In the genomic region with DNA sequence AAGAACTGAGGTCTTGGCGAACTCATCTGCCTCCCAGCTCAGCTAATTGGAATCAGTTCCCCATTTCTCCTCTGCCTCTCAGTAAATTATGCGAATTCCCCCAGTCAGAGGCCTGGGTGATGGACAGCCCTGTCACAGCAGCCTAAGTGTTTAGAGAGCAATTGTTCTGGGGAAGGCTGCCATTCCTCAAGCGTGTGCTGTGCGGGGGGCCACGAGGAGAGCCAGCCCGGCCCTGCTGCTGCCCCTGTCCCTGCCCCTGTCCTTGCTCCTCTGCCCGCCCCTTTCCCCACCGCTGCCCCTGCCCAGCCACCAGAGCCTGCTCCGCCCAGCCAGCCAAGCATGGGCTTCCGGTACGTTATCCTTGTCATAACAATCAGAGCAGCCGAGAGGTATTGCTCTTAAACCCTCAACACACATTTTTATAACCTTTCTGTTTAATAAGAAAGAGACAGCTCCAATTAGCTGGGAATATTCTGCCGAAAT, we compare ENCODE assay signal across 10 cellular contexts. TPM values are rescaled to one million over a fixed set of nuclear protein-coding genes. Genes with fewer than 3 reads are reported as not detected.
DNase-seq lines count a peak whose midpoint lies in the region; FAIRE-seq and TF ChIP-seq lines count a peak whose summit lies in the region.
"Had no signal": no experiment of that assay in that cellular context is flagged by ENCODE, and none has a peak within 500 bp of the region (broad histone marks: within the 10 kb centered on the region; RNA-seq: fewer than 3 reads in every experiment).

No MANE protein-coding gene starts in this region.

- H3K4me3 Mint-ChIP-seq in nephron: peak overlapping the region; percentile 35 to 63 (median 58)

- peaks cover 18% of the 10 kb centered on the region for H3K27me3 Mint-ChIP-seq in nephron (ENCODE audit: low read depth)

- H3K27ac ChIP-seq in esophagus muscularis mucosa (replicated peaks in 1 of 4): peak overlapping the region; percentile 54 to 65 (median 56)
- H3K27ac ChIP-seq: neutrophil had no signal

- H3K4me1 ChIP-seq in esophagus muscularis mucosa: peaks cover 15 to 20% (median 18%) of the 10 kb centered on the region in 4 donors

- intact Hi-C loops in esophagus muscularis mucosa (cut with DNase I) (no loop called here), posterior vena cava (cut with DNase I) (no loop called here)

- peaks cover 52% of the 10 kb centered on the region for H3K4me1 Mint-ChIP-seq in nephron

- H3K36me3 Mint-ChIP-seq in nephron (ENCODE audit: low read depth): no peaks in the 10 kb centered on the region

- no peak for TF ChIP-seq EP300 in esophagus muscularis mucosa (IDR thresholded peaks at IDR 0.05)

- peak overlapping the region; percentile 81 to 92 (median 84) for H3K27ac Mint-ChIP-seq in nephron

- no peaks in the 10 kb centered on the region for H3K9me3 Mint-ChIP-seq in nephron

- peaks cover 0 to 6% (median 0%) of the 10 kb centered on the region in 4 donors for H3K27me3 ChIP-seq in esophagus muscularis mucosa

- TF ChIP-seq CTCF in esophagus muscularis mucosa (IDR thresholded peaks at IDR 0.05) (no peak), nephron (IDR thresholded peaks at IDR 0.05; ENCODE audit: unreplicated experiment in 3 of 3) (no peak)

- H3K36me3 ChIP-seq in esophagus muscularis mucosa: no peaks in the 10 kb centered on the region
- H3K36me3 ChIP-seq: neutrophil had no signal

- WGBS in esophagus muscularis mucosa: 18% methylated on average over 7 of the region's 13 CpGs

- peak overlapping the region; percentile 29 to 41 (median 32) for H3K4me3 ChIP-seq in esophagus muscularis mucosa

- H3K9me3 ChIP-seq in esophagus muscularis mucosa: no peaks in the 10 kb centered on the region
- H3K9me3 ChIP-seq: neutrophil had no signal

- no peak for FAIRE-seq in GM19239 (lab: Jason Lieb, UNC)
- FAIRE-seq: G401.6 had no signal

- peak; percentile 59 for DNase-seq in D341Med (ENCODE audit: low spot score)
- peak; percentile 65 for DNase-seq in NCI-H82 treated with DMSO at 0.1 percent for 48 hours (lab: John Stamatoyannopoulos, UW; ENCODE audit: unreplicated experiment)
- DNase-seq in esophagus muscularis mucosa (ENCODE audit: extremely low spot score): no peak
- no peak for DNase-seq in activated CD4-positive, CD25-positive, alpha-beta regulatory T cell (lab: John Stamatoyannopoulos, UW)
- DNase-seq in posterior vena cava (ENCODE audit: low spot score): no peak
- DNase-seq in cortex of kidney (lab: John Stamatoyannopoulos, UW): no peak
- DNase-seq in GM19239 (ENCODE audit: insufficient read length, low spot score): no peak

- no peak for TF ChIP-seq POLR2A in esophagus muscularis mucosa (IDR thresholded peaks at IDR 0.05; ENCODE audit: low read depth)

RNA-seq across cellular contexts. Expression of gene CACNA2D2, which starts 12.2 kb away (rescaled TPM):
- total RNA-seq in esophagus muscularis mucosa: 1 to 10 TPM in 2 of 4 donors, under 1 TPM in 2; 0.84 to 2.8 (median 1.1) TPM
- 1 to 10 TPM; 2.0 to 2.6 TPM for total RNA-seq in posterior vena cava

RNA-seq across cellular contexts. Expression of gene C3orf18, which starts 51.9 kb away (rescaled TPM):
- total RNA-seq in esophagus muscularis mucosa: 10 to 100 TPM; 13.6 to 23.8 (median 18.9) TPM
- 10 to 100 TPM in 1 of 2 donors, 1 to 10 TPM in 1; 9.8 to 11.4 TPM for total RNA-seq in posterior vena cava

RNA-seq across cellular contexts. Expression of gene HEMK1, which starts 53.7 kb away (rescaled TPM):
- total RNA-seq in esophagus muscularis mucosa (10 to 100 TPM in 1 of 4 donors, 1 to 10 TPM in 3; 4.6 to 10.6 (median 6.3) TPM), posterior vena cava (10 to 100 TPM; 10.9 to 12.6 TPM)

Comparison
In these comparisons a context has a peak if more than half of its experiments do, and no peak if none do; other contexts are left out.
1. DNase-seq: peak in D341Med (single experiment) and NCI-H82 treated with DMSO at 0.1 percent for 48 hours (single experiment); none in esophagus muscularis mucosa (single experiment), activated CD4-positive, CD25-positive, alpha-beta regulatory T cell (0 of 4), posterior vena cava (single experiment), cortex of kidney (single experiment) and GM19239 (single experiment).